ENCODE assay signal across 8 cellular contexts in the genomic region with DNA sequence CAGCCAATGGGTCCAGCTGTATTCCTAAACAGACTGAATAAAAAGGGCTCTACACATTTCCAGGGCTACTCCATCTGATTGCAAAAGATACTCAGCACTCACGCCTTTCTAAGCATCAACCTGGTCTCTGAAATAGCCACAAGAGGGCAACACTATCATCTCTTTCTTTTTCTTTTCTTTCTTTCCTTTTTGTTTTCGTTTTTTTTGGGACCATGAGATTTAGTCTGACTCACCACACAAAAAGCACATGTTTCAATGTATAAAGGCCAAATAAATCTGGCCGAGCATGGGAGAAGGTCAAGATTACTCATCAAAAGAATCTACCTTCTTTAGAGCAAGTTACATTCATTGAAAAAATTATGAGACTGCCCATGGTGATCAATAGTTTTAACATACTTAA.
A peak's percentile ranks its signal among the peaks of the same experiment; 100 is the strongest.
DNase-seq lines count a peak whose midpoint lies in the region; ATAC-seq and FAIRE-seq lines count a peak whose summit lies in the region.

No MANE protein-coding gene starts in this region.

- no peaks in the 10 kb centered on the region for H3K36me3 ChIP-seq in H7 (replicated peaks; ENCODE audit: control insufficient read depth, insufficient read depth, low read length)

- peak; percentile 90 for FAIRE-seq in endometrium (lab: Jason Lieb, UNC)

- no peak overlapping the region for H3K4me3 ChIP-seq in H7 (ENCODE audit: insufficient read depth, low read depth, low read length)

- ATAC-seq in HG02763 (IDR thresholded peaks at IDR 0.05; ENCODE audit: unreplicated experiment) (no peak), HG02981 (IDR thresholded peaks at IDR 0.05; ENCODE audit: unreplicated experiment) (no peak)

- H3K27me3 ChIP-seq in H7 (ENCODE audit: control insufficient read depth, insufficient read depth, low read length) = no peaks in the 10 kb centered on the region

- DNase-seq in H7 = peak; percentile 17
- peak; percentile 69 for DNase-seq in NCI-H510A treated with DMSO at 0.1 percent for 48 hours (lab: John Stamatoyannopoulos, UW)
- peak; percentile 91 for DNase-seq in renal cortical epithelial cell (ENCODE audit: low read depth)
- no peak for DNase-seq in activated CD4-positive, alpha-beta T cell treated with anti-CD3 and anti-CD28 coated beads, Interleukin-2, amount 50 U/mL, for 4 hours
- no peak for DNase-seq in activated T-cell treated with anti-CD3 and anti-CD28 coated beads, Interleukin-2, amount 50 U/mL, for 48 hours

Comparison
In these comparisons a context has a peak if more than half of its experiments do, and no peak if none do; other contexts are left out.
1. DNase-seq: peak in H7 (single experiment), NCI-H510A treated with DMSO at 0.1 percent for 48 hours (single experiment) and renal cortical epithelial cell (single experiment); none in activated CD4-positive, alpha-beta T cell treated with anti-CD3 and anti-CD28 coated beads, Interleukin-2, amount 50 U/mL, for 4 hours (0 of 2) and activated T-cell treated with anti-CD3 and anti-CD28 coated beads, Interleukin-2, amount 50 U/mL, for 48 hours (0 of 2).